In genomic region chr3:13588221-13588701, GRCh38 we compare ENCODE assay signal across 20 cellular contexts. TPM values are rescaled to one million over a fixed set of nuclear protein-coding genes. Genes with fewer than 3 reads are reported as not detected.
DNase-seq lines count a peak whose midpoint lies in the region; ATAC-seq and TF ChIP-seq lines count a peak whose summit lies in the region.
"Had no signal": no experiment of that assay in that cellular context is flagged by ENCODE, and none has a peak within 500 bp of the region (broad histone marks: within the 10 kb centered on the region; RNA-seq: fewer than 3 reads in every experiment).

No MANE protein-coding gene starts in this region.

- no peaks in the 10 kb centered on the region for H3K36me3 Mint-ChIP-seq in natural killer cell treated with Interleukin-12 subunit alpha and Interleukin-12 subunit beta and Interleukin-15 and Interleukin-18, amount 100 ng/mL, for 72 hours
- no peaks in the 10 kb centered on the region for H3K36me3 Mint-ChIP-seq in natural killer cell
- no peaks in the 10 kb centered on the region for H3K36me3 Mint-ChIP-seq in activated CD4-positive, alpha-beta T cell treated with anti-CD3 and anti-CD28 coated beads, Interleukin-2, amount 10 ng/mL, durations not matched to agents 24 days and 14 days (ENCODE audit: low read depth)

- H2BK5ac ChIP-seq in trophoblast cell (ENCODE audit: low read depth, low read length, poor library complexity) = no peak overlapping the region

- no peak for ATAC-seq in natural killer cell treated with Interleukin-12 subunit alpha and Interleukin-12 subunit beta and Interleukin-15 and Interleukin-18, amount 100 ng/mL, for 72 hours
- ATAC-seq in natural killer cell (no peak), esophagus mucosa (peak; percentile 24), aorta (ENCODE audit: low FRiP score) (peak; percentile 13), HG03025 (IDR thresholded peaks at IDR 0.05; ENCODE audit: low FRiP score, unreplicated experiment) (no peak)
- ATAC-seq: HCT116 had no signal

- H4K8ac ChIP-seq in trophoblast cell (ENCODE audit: low read depth, low read length) = no peak overlapping the region

- no peak overlapping the region for H3K4me3 Mint-ChIP-seq in natural killer cell treated with Interleukin-12 subunit alpha and Interleukin-12 subunit beta and Interleukin-15 and Interleukin-18, amount 100 ng/mL, for 72 hours
- H3K4me3 Mint-ChIP-seq in natural killer cell = no peak overlapping the region
- H3K4me3 Mint-ChIP-seq in activated CD4-positive, alpha-beta T cell treated with anti-CD3 and anti-CD28 coated beads, Interleukin-2, amount 10 ng/mL, durations not matched to agents 24 days and 14 days = no peak overlapping the region
- H3K4me3 Mint-ChIP-seq: CD4-positive, alpha-beta T cell had no signal

- H3K27ac ChIP-seq in trophoblast cell (ENCODE audit: low read depth, low read length) (no peak overlapping the region), aorta (ENCODE audit: low read depth in 1 of 2, low read length in 2 of 2) (no peak overlapping the region)
- H3K27ac ChIP-seq: KMS-11, Peyer's patch had no signal

- H3K4me3 ChIP-seq in trophoblast cell (ENCODE audit: low read depth, low read length) = no peak overlapping the region
- no peak overlapping the region for H3K4me3 ChIP-seq in aorta (ENCODE audit: low read length in 2 of 2)
- H3K4me3 ChIP-seq: GM23248, Peyer's patch had no signal

- H3K36me3 ChIP-seq in trophoblast cell (ENCODE audit: control insufficient read depth in 1 of 2, insufficient read depth in 2 of 2, low read length in 2 of 2) (no peaks in the 10 kb centered on the region), aorta (ENCODE audit: control insufficient read depth in 1 of 2, insufficient read depth in 2 of 2, low read length in 1 of 2) (no peaks in the 10 kb centered on the region)
- H3K36me3 ChIP-seq: BE2C, Peyer's patch had no signal

- peak overlapping the region; percentile 54 for H3K14ac ChIP-seq in trophoblast cell (ENCODE audit: low read length)

- peaks cover 2 to 5% of the 10 kb centered on the region in 2 experiments for H3K4me1 ChIP-seq in trophoblast cell (ENCODE audit: control insufficient read depth in 1 of 2, insufficient read depth in 2 of 2, low read length in 2 of 2)
- H3K4me1 ChIP-seq in aorta (ENCODE audit: control insufficient read depth in 1 of 2, insufficient read depth in 2 of 2, low read length in 2 of 2) = no peaks in the 10 kb centered on the region
- H3K4me1 ChIP-seq: BE2C, Peyer's patch had no signal

- intact Hi-C loops in natural killer cell (cut with micrococcal nuclease) = no loop called here
- intact Hi-C loops in aorta (cut with DNase I) = no loop called here
- intact Hi-C loops in activated CD4-positive, alpha-beta T cell treated with anti-CD3 and anti-CD28 coated beads, Interleukin-2, amount 10 ng/mL, durations not matched to agents 24 days and 14 days (cut with micrococcal nuclease) = no loop called here

- no CpG with 5 or more reads among the region's 16 CpGs for whole genome bisulfite sequencing in trophoblast cell (ENCODE audit: extremely low coverage, insufficient coverage, insufficient read length)
- 95 to 96% methylated on average over 16 of the region's 16 CpGs for WGBS in aorta, 2 donors

- H3K27me3 ChIP-seq in trophoblast cell (ENCODE audit: insufficient read depth, low read length) = no peaks in the 10 kb centered on the region
- H3K27me3 ChIP-seq in aorta (ENCODE audit: control insufficient read depth in 1 of 2, insufficient read depth in 2 of 2, low read length in 1 of 2) = no peaks in the 10 kb centered on the region
- H3K27me3 ChIP-seq: BE2C, Peyer's patch had no signal

- no peak for TF ChIP-seq CTCF in natural killer cell (IDR thresholded peaks at IDR 0.05)

- H3K9me3 ChIP-seq in trophoblast cell (ENCODE audit: insufficient read depth, low read depth, low read length) (no peaks in the 10 kb centered on the region), aorta (ENCODE audit: control insufficient read depth, low read length) (no peaks in the 10 kb centered on the region)
- H3K9me3 ChIP-seq: BE2C, Caco-2, Peyer's patch had no signal

- no peaks in the 10 kb centered on the region for H3K4me1 Mint-ChIP-seq in natural killer cell treated with Interleukin-12 subunit alpha and Interleukin-12 subunit beta and Interleukin-15 and Interleukin-18, amount 100 ng/mL, for 72 hours (ENCODE audit: low read depth in 2 of 2)
- H3K4me1 Mint-ChIP-seq in natural killer cell = no peaks in the 10 kb centered on the region
- no peaks in the 10 kb centered on the region for H3K4me1 Mint-ChIP-seq in activated CD4-positive, alpha-beta T cell treated with anti-CD3 and anti-CD28 coated beads, Interleukin-2, amount 10 ng/mL, durations not matched to agents 24 days and 14 days

- H4K91ac ChIP-seq in trophoblast cell (ENCODE audit: low read depth, low read length) = no peak overlapping the region

- no peaks in the 10 kb centered on the region for H3K9me3 Mint-ChIP-seq in natural killer cell treated with Interleukin-12 subunit alpha and Interleukin-12 subunit beta and Interleukin-15 and Interleukin-18, amount 100 ng/mL, for 72 hours
- H3K9me3 Mint-ChIP-seq in natural killer cell = no peaks in the 10 kb centered on the region
- no peaks in the 10 kb centered on the region for H3K9me3 Mint-ChIP-seq in activated CD4-positive, alpha-beta T cell treated with anti-CD3 and anti-CD28 coated beads, Interleukin-2, amount 10 ng/mL, durations not matched to agents 24 days and 14 days
- H3K9me3 Mint-ChIP-seq: CD4-positive, alpha-beta T cell had no signal

- no peaks in the 10 kb centered on the region for H3K27me3 Mint-ChIP-seq in natural killer cell treated with Interleukin-12 subunit alpha and Interleukin-12 subunit beta and Interleukin-15 and Interleukin-18, amount 100 ng/mL, for 72 hours
- no peaks in the 10 kb centered on the region for H3K27me3 Mint-ChIP-seq in natural killer cell (ENCODE audit: low read depth in 2 of 2)
- peaks cover 8% of the 10 kb centered on the region for H3K27me3 Mint-ChIP-seq in activated CD4-positive, alpha-beta T cell treated with anti-CD3 and anti-CD28 coated beads, Interleukin-2, amount 10 ng/mL, durations not matched to agents 24 days and 14 days
- H3K27me3 Mint-ChIP-seq: CD4-positive, alpha-beta T cell had no signal

- H3K9ac ChIP-seq in trophoblast cell (ENCODE audit: low read length) = no peak overlapping the region
- H3K9ac ChIP-seq: GM23248, KMS-11 had no signal

- H3K79me1 ChIP-seq in trophoblast cell (ENCODE audit: low read length) = peaks cover 3% of the 10 kb centered on the region

- H4K12ac ChIP-seq in trophoblast cell (ENCODE audit: low read depth, low read length) = no peak overlapping the region

- no peak overlapping the region for H3K18ac ChIP-seq in trophoblast cell (ENCODE audit: low read length)

- no peak overlapping the region for H3K27ac Mint-ChIP-seq in natural killer cell treated with Interleukin-12 subunit alpha and Interleukin-12 subunit beta and Interleukin-15 and Interleukin-18, amount 100 ng/mL, for 72 hours
- no peak overlapping the region for H3K27ac Mint-ChIP-seq in natural killer cell
- H3K27ac Mint-ChIP-seq in activated CD4-positive, alpha-beta T cell treated with anti-CD3 and anti-CD28 coated beads, Interleukin-2, amount 10 ng/mL, durations not matched to agents 24 days and 14 days = no peak overlapping the region
- H3K27ac Mint-ChIP-seq: CD4-positive, alpha-beta T cell had no signal

- peaks cover 1% of the 10 kb centered on the region for H3K79me2 ChIP-seq in trophoblast cell (ENCODE audit: control insufficient read depth, insufficient read depth, low read length, poor library complexity)

- no peak overlapping the region for H2BK12ac ChIP-seq in trophoblast cell (ENCODE audit: low read length)

- H3K4ac ChIP-seq in trophoblast cell (ENCODE audit: low read depth, low read length) = no peak overlapping the region

- DNase-seq in natural killer cell treated with Interleukin-12 subunit alpha and Interleukin-12 subunit beta and Interleukin-15 and Interleukin-18, amount 100 ng/mL, for 72 hours (ENCODE audit: low spot score) = peak; percentile 56
- DNase-seq in natural killer cell = no peak
- peak; percentile 75 to 78 for DNase-seq in trophoblast cell
- DNase-seq in aorta = peak in 1 of 2 donors; percentile 62
- DNase-seq in cerebellar cortex (ENCODE audit: low spot score) = no peak
- DNase-seq in activated CD4-positive, alpha-beta T cell treated with anti-CD3 and anti-CD28 coated beads, Interleukin-2, amount 10 ng/mL, durations not matched to agents 24 days and 14 days = no peak
- DNase-seq: BE2C; Caco-2; CD4-positive, alpha-beta T cell; NCI-H1436 treated with DMSO at 0.1 percent for 48 hours; NCI-H2081 treated with DMSO at 0.1 percent for 48 hours; NCI-H748 treated with DMSO at 0.1 percent for 48 hours; NK-92 treated with Interleukin-12 subunit alpha and Interleukin-12 subunit beta, amount 100 ng/mL, for 24 hours had no signal

- H3K23ac ChIP-seq in trophoblast cell (ENCODE audit: low read length) = no peak overlapping the region

- H2AK5ac ChIP-seq in trophoblast cell (ENCODE audit: low read length) = no peak overlapping the region

- H2BK120ac ChIP-seq in trophoblast cell (ENCODE audit: insufficient read depth, low read length, poor library complexity) = no peak overlapping the region

- no peak overlapping the region for H2AFZ ChIP-seq in trophoblast cell (ENCODE audit: insufficient read depth, low read length, poor library complexity)
- H2AFZ ChIP-seq: GM23248 had no signal

- no peak overlapping the region for H3K4me2 ChIP-seq in trophoblast cell (ENCODE audit: low read length)
- H3K4me2 ChIP-seq: KMS-11 had no signal

RNA-seq across cellular contexts. Expression of gene FBLN2, which starts 39.3 kb away (rescaled TPM):
- not detected for total RNA-seq in natural killer cell treated with Interleukin-12 subunit alpha and Interleukin-12 subunit beta and Interleukin-15 and Interleukin-18, amount 100 ng/mL, for 72 hours
- 1 to 10 TPM in 2 of 3 donors, under 1 TPM in 1; 0.61 to 2.7 (median 1.6) TPM for total RNA-seq in natural killer cell
- 10.4 TPM for total RNA-seq in esophagus mucosa
- 15.9 and 19.7 TPM in 2 replicates for polyA plus RNA-seq in trophoblast cell (2013)
- total RNA-seq in aorta = 100 to 1,000 TPM; 117 to 494 TPM
- polyA plus RNA-seq in aorta = 10 to 100 TPM; 16.7 to 19.9 TPM
- not detected in 2 replicates for total RNA-seq in activated CD4-positive, alpha-beta T cell treated with anti-CD3 and anti-CD28 coated beads, Interleukin-2, amount 10 ng/mL, durations not matched to agents 24 days and 14 days
- total RNA-seq: NCI-H460 had no signal

Comparison
In these comparisons a context has a peak if more than half of its experiments do, and no peak if none do; other contexts are left out.
1. DNase-seq: peak in natural killer cell treated with Interleukin-12 subunit alpha and Interleukin-12 subunit beta and Interleukin-15 and Interleukin-18, amount 100 ng/mL, for 72 hours (single experiment) and trophoblast cell (2 of 2); none in natural killer cell (single experiment), cerebellar cortex (single experiment) and activated CD4-positive, alpha-beta T cell treated with anti-CD3 and anti-CD28 coated beads, Interleukin-2, amount 10 ng/mL, durations not matched to agents 24 days and 14 days (single experiment).
2. ATAC-seq: peak in esophagus mucosa (single experiment) and aorta (single experiment); none in natural killer cell treated with Interleukin-12 subunit alpha and Interleukin-12 subunit beta and Interleukin-15 and Interleukin-18, amount 100 ng/mL, for 72 hours (0 of 2), natural killer cell (0 of 3) and HG03025 (single experiment).
3. RNA of gene FBLN2, which starts 39.3 kb away (total RNA-seq): 117 to 494 TPM in aorta; 10.4 TPM in esophagus mucosa (single experiment), 0.61 to 2.7 TPM in natural killer cell, not detected in natural killer cell treated with Interleukin-12 subunit alpha and Interleukin-12 subunit beta and Interleukin-15 and Interleukin-18, amount 100 ng/mL, for 72 hours and not detected in activated CD4-positive, alpha-beta T cell treated with anti-CD3 and anti-CD28 coated beads, Interleukin-2, amount 10 ng/mL, durations not matched to agents 24 days and 14 days; every median in the first group is over 10 times any median in the second.